Comparison of ENCODE assay signal across 8 cellular contexts in genomic region chr19:40445006-40445312, GRCh38. TPM values are rescaled to one million over a fixed set of nuclear protein-coding genes. Genes with fewer than 3 reads are reported as not detected.
A peak's percentile ranks its signal among the peaks of the same experiment; 100 is the strongest.
DNase-seq lines count a peak whose midpoint lies in the region; ATAC-seq and TF ChIP-seq lines count a peak whose summit lies in the region.

No MANE protein-coding gene starts in this region.

- CTCF ChIA-PET in T-cell (lab: Charles Lee), result interaction anchor here in 1 of 2 donors (1.2 to 1.9 kb wide), 2 partner anchors 19 to 140 kb away, joined by 3 to 4 read pairs; no protein-coding TSS in a partner anchor

- TF ChIP-seq CTCF in GM12864 (IDR thresholded peaks at IDR 0.05; ENCODE audit: low read depth, low read length, missing control alignments), result no peak
- no peak for TF ChIP-seq CTCF in fibroblast of the aortic adventitia (IDR thresholded peaks at IDR 0.05; ENCODE audit: insufficient read depth, low read length)
- TF ChIP-seq CTCF in sigmoid colon (IDR thresholded peaks at IDR 0.05), result no peak

- peaks cover 17 to 18% (median 18%) of the 10 kb centered on the region in 3 donors for H3K4me1 Mint-ChIP-seq in T-cell

- H3K27me3 Mint-ChIP-seq in T-cell, result no peaks in the 10 kb centered on the region

- H3K4me3 ChIP-seq in GM12864 (ENCODE audit: low read depth, low read length), result peak overlapping the region; percentile 98
- peak overlapping the region; percentile 84 for H3K4me3 ChIP-seq in fibroblast of the aortic adventitia (ENCODE audit: low read depth, low read length)
- peak overlapping the region; percentile 82 to 99 (median 96) for H3K4me3 ChIP-seq in sigmoid colon

- no peaks in the 10 kb centered on the region for H3K27me3 ChIP-seq in sigmoid colon

- TF ChIP-seq EP300 in sigmoid colon (IDR thresholded peaks at IDR 0.05), result no peak

- intact Hi-C loops in sigmoid colon (cut with DNase I), result loop anchor here (2.0 to 10.0 kb wide), 4 partner anchors 20 to 270 kb away; partner anchors contain the start of genes BLVRB, COQ8B, ITPKC and PRX

- peak overlapping the region; percentile 93 to 100 (median 100) for H3K27ac ChIP-seq in sigmoid colon

- H3K9me3 Mint-ChIP-seq in T-cell, result no peaks in the 10 kb centered on the region

- in situ Hi-C loops in KBM-7 (cut with MboI; ENCODE audit: low pct_unique_long_range_greater_than_20kb, low sequenced_read_pairs), result no loop called here

- peak overlapping the region; percentile 72 to 82 for H3K27ac Mint-ChIP-seq in T-cell

- peaks cover 0 to 35% (median 31%) of the 10 kb centered on the region in 4 donors for H3K4me1 ChIP-seq in sigmoid colon

- DNase-seq in GM12864 (ENCODE audit: low read depth), result no peak
- DNase-seq in T-cell, result no peak
- no peak for DNase-seq in fibroblast of the aortic adventitia (ENCODE audit: low read depth)
- DNase-seq in sigmoid colon, result no peak
- no peak for DNase-seq in NCI-H1105 treated with DMSO at 0.1 percent for 48 hours (lab: John Stamatoyannopoulos, UW)
- DNase-seq in KBM-7, result no peak

- POLR2A ChIA-PET in T-cell (lab: Charles Lee), result no interaction called here

- WGBS in sigmoid colon, 2 donors, result 9 to 37% methylated on average over 9 of the region's 9 CpGs

- H3K4me3 Mint-ChIP-seq in T-cell, result peak overlapping the region; percentile 98 to 100 (median 100)

- H3K36me3 Mint-ChIP-seq in T-cell, result peaks cover 10% of the 10 kb centered on the region

- no peak for TF ChIP-seq POLR2A in sigmoid colon (IDR thresholded peaks at IDR 0.05)

- peaks cover 9 to 44% (median 22%) of the 10 kb centered on the region in 4 donors for H3K36me3 ChIP-seq in sigmoid colon

- ATAC-seq in T-cell (replicated peaks in 1 of 4) (no peak), HG03432 (IDR thresholded peaks at IDR 0.05; ENCODE audit: unreplicated experiment) (no peak), GM21367 (IDR thresholded peaks at IDR 0.05; ENCODE audit: unreplicated experiment) (no peak)

- no peaks in the 10 kb centered on the region for H3K9me3 ChIP-seq in sigmoid colon

RNA-seq across cellular contexts. Expression of gene SERTAD3, which starts 0.8 kb away (rescaled TPM):
- total RNA-seq in T-cell (10 to 100 TPM; 17.4 to 26.7 (median 24.7) TPM), fibroblast of the aortic adventitia (ENCODE audit: low replicate concordance) (6.2 and 24.4 TPM in 2 replicates), sigmoid colon (10 to 100 TPM; 15.5 to 34.2 (median 26.0) TPM)
- 10 to 100 TPM; 28.9 to 60.7 (median 30.4) TPM for polyA plus RNA-seq in sigmoid colon

RNA-seq across cellular contexts. Expression of gene SERTAD1, which starts 19.2 kb away (rescaled TPM):
- total RNA-seq in T-cell (10 to 100 TPM; 10.9 to 25.4 (median 13.3) TPM), fibroblast of the aortic adventitia (ENCODE audit: low replicate concordance) (13.8 and 18.2 TPM in 2 replicates), sigmoid colon (10 to 100 TPM; 10.2 to 29.2 (median 15.7) TPM)
- 10 to 100 TPM; 14.4 to 44.4 (median 24.0) TPM for polyA plus RNA-seq in sigmoid colon

RNA-seq across cellular contexts. Expression of gene BLVRB, which starts 20.6 kb away (rescaled TPM):
- total RNA-seq in T-cell, result 10 to 100 TPM in 3 of 5 donors, 1 to 10 TPM in 2; 6.8 to 20.3 (median 16.4) TPM
- total RNA-seq in fibroblast of the aortic adventitia (ENCODE audit: low replicate concordance), result 71.5 and 77.2 TPM in 2 replicates
- total RNA-seq in sigmoid colon, result 100 to 1,000 TPM; 115 to 232 (median 210) TPM
- 100 to 1,000 TPM; 139 to 224 (median 196) TPM for polyA plus RNA-seq in sigmoid colon

RNA-seq across cellular contexts. Expression of gene SPTBN4, which starts 21.8 kb away (rescaled TPM):
- total RNA-seq in T-cell (1 to 10 TPM in 1 of 5 donors, under 1 TPM in 4; 0.37 to 1.2 (median 0.66) TPM), fibroblast of the aortic adventitia (ENCODE audit: low replicate concordance) (3.5 and 9.5 TPM in 2 replicates), sigmoid colon (1 to 10 TPM in 3 of 4 donors, under 1 TPM in 1; 0.99 to 5.0 (median 2.7) TPM)
- 1 to 10 TPM in 1 of 3 donors, under 1 TPM in 1, not detected in 1; 0.23 to 1.3 TPM for polyA plus RNA-seq in sigmoid colon

RNA-seq across cellular contexts. Expression of gene PRX, which starts 31.8 kb away (rescaled TPM):
- 1 to 10 TPM; 2.0 to 4.4 (median 2.8) TPM for total RNA-seq in T-cell
- 2.0 and 10.2 TPM in 2 replicates for total RNA-seq in fibroblast of the aortic adventitia (ENCODE audit: low replicate concordance)
- 1 to 10 TPM; 3.5 to 8.6 (median 5.0) TPM for total RNA-seq in sigmoid colon
- polyA plus RNA-seq in sigmoid colon, result 1 to 10 TPM in 2 of 3 donors, under 1 TPM in 1; 0.69 to 2.0 (median 1.8) TPM
